ENCODE assay signal across 10 cellular contexts in genomic region chr7:5625938-5626337, GRCh38.
DNase-seq lines count a peak whose midpoint lies in the region; ATAC-seq and TF ChIP-seq lines count a peak whose summit lies in the region.
"Had no signal": no experiment of that assay in that cellular context is flagged by ENCODE, and none has a peak within 500 bp of the region (broad histone marks: within the 10 kb centered on the region; RNA-seq: fewer than 3 reads in every experiment).

No MANE protein-coding gene starts in this region.

- no peak overlapping the region for H3K4me3 Mint-ChIP-seq in activated naive CD4-positive, alpha-beta T cell treated with anti-CD3 and anti-CD28 coated beads, Interleukin-2, amount 50 U/mL, for 24 hours
- H3K4me3 Mint-ChIP-seq in stimulated activated memory B cell treated with anti-CD40 and anti-IgM and Interleukin-4, amounts not matched to agents 10 μg/mL and 1 μg/mL and 100 μg/mL, for 72 hours, result no peak overlapping the region

- no peaks in the 10 kb centered on the region for H3K27me3 Mint-ChIP-seq in activated naive CD4-positive, alpha-beta T cell treated with anti-CD3 and anti-CD28 coated beads, Interleukin-2, amount 50 U/mL, for 24 hours
- H3K27me3 Mint-ChIP-seq in stimulated activated memory B cell treated with anti-CD40 and anti-IgM and Interleukin-4, amounts not matched to agents 10 μg/mL and 1 μg/mL and 100 μg/mL, for 72 hours, result no peaks in the 10 kb centered on the region

- no peak for TF ChIP-seq CTCF in GM10266 (IDR thresholded peaks at IDR 0.05; ENCODE audit: control insufficient read depth, insufficient read depth, low read depth, missing control alignments)

- peaks cover 13% of the 10 kb centered on the region for H3K4me1 Mint-ChIP-seq in activated naive CD4-positive, alpha-beta T cell treated with anti-CD3 and anti-CD28 coated beads, Interleukin-2, amount 50 U/mL, for 24 hours
- peaks cover 14% of the 10 kb centered on the region for H3K4me1 Mint-ChIP-seq in stimulated activated memory B cell treated with anti-CD40 and anti-IgM and Interleukin-4, amounts not matched to agents 10 μg/mL and 1 μg/mL and 100 μg/mL, for 72 hours

- DNase-seq in activated naive CD4-positive, alpha-beta T cell (lab: John Stamatoyannopoulos, UW), result no peak
- DNase-seq in SW480 (ENCODE audit: low spot score) (peak; percentile 23), fibroblast of the conjunctiva (ENCODE audit: low read depth) (peak; percentile 46), NCI-H2081 (lab: John Stamatoyannopoulos, UW) (no peak), GM10266 (ENCODE audit: extremely low spot score) (no peak)
- no peak for DNase-seq in activated CD4-positive, alpha-beta T cell treated with anti-CD3 and anti-CD28 coated beads, Interleukin-2, amount 50 U/mL, for 4 hours
- DNase-seq: activated CD4-positive, alpha-beta T cell treated with anti-CD3 and anti-CD28 coated beads, Interleukin-2, amount 50 U/mL, for 1 hour; NCI-H526 treated with DMSO at 0.1 percent for 48 hours had no signal

- ATAC-seq in stimulated activated memory B cell treated with anti-CD40 and anti-IgM and Interleukin-4, amounts not matched to agents 10 μg/mL and 1 μg/mL and 100 μg/mL, for 72 hours, result no peak

- peaks cover 4% of the 10 kb centered on the region for H3K36me3 Mint-ChIP-seq in activated naive CD4-positive, alpha-beta T cell treated with anti-CD3 and anti-CD28 coated beads, Interleukin-2, amount 50 U/mL, for 24 hours
- H3K36me3 Mint-ChIP-seq in stimulated activated memory B cell treated with anti-CD40 and anti-IgM and Interleukin-4, amounts not matched to agents 10 μg/mL and 1 μg/mL and 100 μg/mL, for 72 hours, result peaks cover 36% of the 10 kb centered on the region

- peak overlapping the region; percentile 65 for H3K27ac Mint-ChIP-seq in activated naive CD4-positive, alpha-beta T cell treated with anti-CD3 and anti-CD28 coated beads, Interleukin-2, amount 50 U/mL, for 24 hours
- peak overlapping the region; percentile 81 for H3K27ac Mint-ChIP-seq in stimulated activated memory B cell treated with anti-CD40 and anti-IgM and Interleukin-4, amounts not matched to agents 10 μg/mL and 1 μg/mL and 100 μg/mL, for 72 hours

- H3K9me3 Mint-ChIP-seq in activated naive CD4-positive, alpha-beta T cell treated with anti-CD3 and anti-CD28 coated beads, Interleukin-2, amount 50 U/mL, for 24 hours, result no peaks in the 10 kb centered on the region
- no peaks in the 10 kb centered on the region for H3K9me3 Mint-ChIP-seq in stimulated activated memory B cell treated with anti-CD40 and anti-IgM and Interleukin-4, amounts not matched to agents 10 μg/mL and 1 μg/mL and 100 μg/mL, for 72 hours

Comparison
In these comparisons a context has a peak if more than half of its experiments do, and no peak if none do; other contexts are left out.
1. DNase-seq: peak in SW480 (single experiment) and fibroblast of the conjunctiva (single experiment); none in activated naive CD4-positive, alpha-beta T cell (0 of 4), NCI-H2081 (0 of 2), GM10266 (single experiment) and activated CD4-positive, alpha-beta T cell treated with anti-CD3 and anti-CD28 coated beads, Interleukin-2, amount 50 U/mL, for 4 hours (0 of 2).